Comparison of ENCODE assay signal across 35 cellular contexts in the genomic region with DNA sequence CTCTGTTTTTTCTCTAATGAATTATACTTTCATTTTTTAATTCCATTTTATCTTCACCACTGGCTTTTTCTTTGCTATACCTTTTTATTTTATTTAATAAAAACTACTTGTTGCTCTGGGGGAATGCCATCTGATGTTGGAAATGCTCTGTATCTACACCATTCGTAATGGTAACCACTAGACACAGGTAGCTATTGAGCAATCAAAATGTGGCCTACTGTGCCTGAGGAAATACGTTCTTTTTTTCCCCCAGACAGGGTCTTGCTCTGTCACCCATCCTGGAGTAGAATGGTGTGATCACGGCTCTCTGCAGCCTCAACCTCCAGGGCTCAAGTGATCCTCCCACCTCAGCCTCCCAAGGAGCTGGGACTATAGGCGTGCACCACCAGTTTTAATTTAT.
"Had no signal": no experiment of that assay in that cellular context is flagged by ENCODE, and none has a peak within 500 bp of the region (broad histone marks: within the 10 kb centered on the region; RNA-seq: fewer than 3 reads in every experiment).

No MANE protein-coding gene starts in this region.

- H3K36me3 ChIP-seq: adrenal gland, brain microvascular endothelial cell, breast epithelium had no signal

- H3K27me3 Mint-ChIP-seq: activated B cell treated with CpG ODN at 0.5 μM for 24 hours; activated CD4-positive, alpha-beta memory T cell treated with anti-CD3 and anti-CD28 coated beads for 36 hours; activated CD8-positive, alpha-beta T cell treated with anti-CD3 and anti-CD28 coated beads for 36 hours; activated naive CD8-positive, alpha-beta T cell treated with anti-CD3 and anti-CD28 coated beads for 36 hours; activated T-helper 17 cell treated with anti-CD3 and anti-CD28 coated beads, Interleukin-2, amount 50 U/mL, for 72 hours had no signal

- H3K9me3 Mint-ChIP-seq: activated B cell treated with CpG ODN at 0.5 μM for 24 hours; activated CD4-positive, alpha-beta memory T cell treated with anti-CD3 and anti-CD28 coated beads for 36 hours; activated CD8-positive, alpha-beta T cell treated with anti-CD3 and anti-CD28 coated beads for 36 hours; activated naive CD4-positive, alpha-beta T cell treated with anti-CD3 and anti-CD28 coated beads for 36 hours; activated naive CD4-positive, alpha-beta T cell treated with anti-CD3 and anti-CD28 coated beads, Interleukin-2, amount 50 U/mL, for 72 hours; activated naive CD8-positive, alpha-beta T cell treated with anti-CD3 and anti-CD28 coated beads for 36 hours; activated T-cell treated with anti-CD3 and anti-CD28 coated beads, Interleukin-2, amount 50 U/mL, for 4 hours; activated T-cell treated with anti-CD3 and anti-CD28 coated beads, Interleukin-2, amount 50 U/mL, for 72 hours; activated T-helper 1 cell treated with anti-CD3 and anti-CD28 coated beads, Interleukin-12 subunit alpha, Interleukin-12 subunit beta, Interleukin-2, Interleukin-4 antibody, amounts not matched to agents 30 ng/mL and 10 ng/mL and 1 ng/mL, durations not matched to agents 14 hours and 24 hours and 36 hours; activated T-helper 17 cell treated with anti-CD3 and anti-CD28 coated beads, Interleukin-2, amount 50 U/mL, for 72 hours; T-helper 1 cell treated with Interleukin-12 subunit alpha and Interleukin-12 subunit beta and Interleukin-4 antibody, amounts not matched to agents 30 μg/mL and 1 μg/mL, for 36 hours; T-helper 2 cell treated with Interferon-gamma antibody and Interleukin-4, amounts not matched to agents 5 μg/mL and 100 μg/mL, for 36 hours had no signal

- H3K27ac ChIP-seq: adrenal gland, body of pancreas, brain microvascular endothelial cell, breast epithelium, VCaP had no signal

- H3K27ac Mint-ChIP-seq: activated B cell treated with CpG ODN at 0.5 μM for 24 hours; activated CD4-positive, alpha-beta memory T cell treated with anti-CD3 and anti-CD28 coated beads for 36 hours; activated CD8-positive, alpha-beta T cell treated with anti-CD3 and anti-CD28 coated beads for 36 hours; activated naive CD4-positive, alpha-beta T cell treated with anti-CD3 and anti-CD28 coated beads for 36 hours; activated naive CD4-positive, alpha-beta T cell treated with anti-CD3 and anti-CD28 coated beads, Interleukin-2, amount 50 U/mL, for 72 hours; activated naive CD8-positive, alpha-beta T cell treated with anti-CD3 and anti-CD28 coated beads for 36 hours; activated T-cell treated with anti-CD3 and anti-CD28 coated beads, Interleukin-2, amount 50 U/mL, for 72 hours; activated T-helper 1 cell treated with anti-CD3 and anti-CD28 coated beads, Interleukin-12 subunit alpha, Interleukin-12 subunit beta, Interleukin-2, Interleukin-4 antibody, amounts not matched to agents 30 ng/mL and 10 ng/mL and 1 ng/mL, durations not matched to agents 14 hours and 24 hours and 36 hours; activated T-helper 17 cell treated with anti-CD3 and anti-CD28 coated beads, Interleukin-2, amount 50 U/mL, for 72 hours; T-helper 1 cell treated with Interleukin-12 subunit alpha and Interleukin-12 subunit beta and Interleukin-4 antibody, amounts not matched to agents 30 μg/mL and 1 μg/mL, for 36 hours; T-helper 2 cell treated with Interferon-gamma antibody and Interleukin-4, amounts not matched to agents 5 μg/mL and 100 μg/mL, for 36 hours had no signal

- FAIRE-seq: astrocyte, TTC549 had no signal

- H3K27me3 ChIP-seq: adrenal gland, body of pancreas, brain microvascular endothelial cell, breast epithelium had no signal

- H3K36me3 Mint-ChIP-seq: activated CD4-positive, alpha-beta memory T cell treated with anti-CD3 and anti-CD28 coated beads for 36 hours; activated naive CD4-positive, alpha-beta T cell treated with anti-CD3 and anti-CD28 coated beads, Interleukin-2, amount 50 U/mL, for 72 hours; activated naive CD8-positive, alpha-beta T cell treated with anti-CD3 and anti-CD28 coated beads for 36 hours had no signal

- H3K9me3 ChIP-seq: adrenal gland, body of pancreas, breast epithelium had no signal

- DNase-seq: activated B cell treated with CpG ODN at 0.5 μM for 24 hours; activated CD4-positive, alpha-beta memory T cell treated with anti-CD3 and anti-CD28 coated beads for 36 hours; activated CD4-positive, alpha-beta T cell treated with anti-CD3 and anti-CD28 coated beads for 48 hours; activated CD4-positive, alpha-beta T cell treated with anti-CD3 and anti-CD28 coated beads, Interleukin-2, amount 50 U/mL, for 1 hour; activated CD4-positive, alpha-beta T cell treated with anti-CD3 and anti-CD28 coated beads, Interleukin-2, amount 50 U/mL, for 4 hours; activated CD4-positive, CD25-positive, alpha-beta regulatory T cell treated with anti-CD3 and anti-CD28 coated beads, Interleukin-2, amount 50 U/mL, for 72 hours; activated CD8-positive, alpha-beta memory T cell treated with anti-CD3 and anti-CD28 coated beads, Interleukin-2, amount 50 U/mL, for 4 hours; activated CD8-positive, alpha-beta T cell treated with anti-CD3 and anti-CD28 coated beads for 36 hours; activated effector memory CD4-positive, alpha-beta T cell treated with anti-CD3 and anti-CD28 coated beads, Interleukin-2, amount 50 U/mL, for 16 hours; activated gamma-delta T cell treated with Interleukin-2 at 50 U/mL for 16 hours; activated naive CD4-positive, alpha-beta T cell; activated naive CD4-positive, alpha-beta T cell treated with anti-CD3 and anti-CD28 coated beads for 36 hours; activated naive CD4-positive, alpha-beta T cell treated with anti-CD3 and anti-CD28 coated beads, Interleukin-2, amount 50 U/mL, for 16 hours; activated naive CD8-positive, alpha-beta T cell treated with anti-CD3 and anti-CD28 coated beads for 36 hours; activated T-cell treated with anti-CD3 and anti-CD28 coated beads for 4 hours; activated T-cell treated with anti-CD3 and anti-CD28 coated beads, Interleukin-2, amount 50 U/mL, for 1 hour; activated T-cell treated with anti-CD3 and anti-CD28 coated beads, Interleukin-2, amount 50 U/mL, for 4 hours; activated T-cell treated with anti-CD3 and anti-CD28 coated beads, Interleukin-2, amount 50 U/mL, for 72 hours; adrenal gland; amniotic stem cell; aorta; body of pancreas; brain microvascular endothelial cell; central memory CD4-positive, alpha-beta T cell; T-helper 2 cell; T-helper 9 cell had no signal

- H3K4me3 Mint-ChIP-seq: activated B cell treated with CpG ODN at 0.5 μM for 24 hours; activated CD4-positive, alpha-beta memory T cell treated with anti-CD3 and anti-CD28 coated beads for 36 hours; activated CD8-positive, alpha-beta T cell treated with anti-CD3 and anti-CD28 coated beads for 36 hours; activated naive CD4-positive, alpha-beta T cell treated with anti-CD3 and anti-CD28 coated beads for 36 hours; activated naive CD8-positive, alpha-beta T cell treated with anti-CD3 and anti-CD28 coated beads for 36 hours; activated T-cell treated with anti-CD3 and anti-CD28 coated beads, Interleukin-2, amount 50 U/mL, for 4 hours; activated T-cell treated with anti-CD3 and anti-CD28 coated beads, Interleukin-2, amount 50 U/mL, for 72 hours; activated T-helper 1 cell treated with anti-CD3 and anti-CD28 coated beads, Interleukin-12 subunit alpha, Interleukin-12 subunit beta, Interleukin-2, Interleukin-4 antibody, amounts not matched to agents 30 ng/mL and 10 ng/mL and 1 ng/mL, durations not matched to agents 14 hours and 24 hours and 36 hours; activated T-helper 17 cell treated with anti-CD3 and anti-CD28 coated beads, Interleukin-2, amount 50 U/mL, for 72 hours; T-helper 1 cell treated with Interleukin-12 subunit alpha and Interleukin-12 subunit beta and Interleukin-4 antibody, amounts not matched to agents 30 μg/mL and 1 μg/mL, for 36 hours; T-helper 2 cell treated with Interferon-gamma antibody and Interleukin-4, amounts not matched to agents 5 μg/mL and 100 μg/mL, for 36 hours had no signal

- H3K4me3 ChIP-seq: adrenal gland, body of pancreas, breast epithelium had no signal

- H3K4me1 ChIP-seq: adrenal gland, body of pancreas, breast epithelium had no signal
